1 cellular context compared by ENCODE assay signal in the genomic region with DNA sequence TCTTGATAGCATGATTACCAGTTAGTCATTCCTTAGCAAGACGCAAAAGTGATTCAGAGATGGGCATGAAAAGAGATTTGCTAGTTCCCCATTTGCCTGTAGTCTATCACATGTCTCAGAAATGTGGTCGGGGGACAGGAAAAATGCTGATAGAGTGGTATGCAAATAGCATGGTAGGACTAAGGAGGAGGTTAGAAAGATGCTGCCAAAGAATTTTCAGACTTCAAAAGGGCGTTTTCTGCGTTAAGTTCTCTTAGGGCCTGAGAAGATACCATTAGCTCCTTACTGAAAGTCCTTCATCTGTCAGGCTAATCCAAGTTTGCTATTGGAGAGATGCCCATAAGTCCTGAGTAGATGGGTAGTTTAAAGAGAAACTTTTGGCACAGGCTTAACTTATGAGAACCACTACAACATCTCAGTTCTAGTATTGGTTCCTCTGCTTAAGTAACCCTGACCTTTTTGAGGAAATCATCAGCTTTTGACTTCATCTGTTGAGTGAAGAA.
TF ChIP-seq lines count a peak whose summit lies in the region.

No MANE protein-coding gene starts in this region.

TF ChIP-seq in IMR-90, 13 proteins besides CTCF, POLR2A, EP300 and RAD21:
- TF ChIP-seq FOS (IDR thresholded peaks at IDR 0.05; ENCODE audit: low read depth, low read length) (no peak), MAFK (IDR thresholded peaks at IDR 0.05; ENCODE audit: low read depth, low read length) (peak; percentile 33; the same call in 1 of the 2 replicates)
